Comparison of ENCODE assay signal across 8 cellular contexts in the genomic region with DNA sequence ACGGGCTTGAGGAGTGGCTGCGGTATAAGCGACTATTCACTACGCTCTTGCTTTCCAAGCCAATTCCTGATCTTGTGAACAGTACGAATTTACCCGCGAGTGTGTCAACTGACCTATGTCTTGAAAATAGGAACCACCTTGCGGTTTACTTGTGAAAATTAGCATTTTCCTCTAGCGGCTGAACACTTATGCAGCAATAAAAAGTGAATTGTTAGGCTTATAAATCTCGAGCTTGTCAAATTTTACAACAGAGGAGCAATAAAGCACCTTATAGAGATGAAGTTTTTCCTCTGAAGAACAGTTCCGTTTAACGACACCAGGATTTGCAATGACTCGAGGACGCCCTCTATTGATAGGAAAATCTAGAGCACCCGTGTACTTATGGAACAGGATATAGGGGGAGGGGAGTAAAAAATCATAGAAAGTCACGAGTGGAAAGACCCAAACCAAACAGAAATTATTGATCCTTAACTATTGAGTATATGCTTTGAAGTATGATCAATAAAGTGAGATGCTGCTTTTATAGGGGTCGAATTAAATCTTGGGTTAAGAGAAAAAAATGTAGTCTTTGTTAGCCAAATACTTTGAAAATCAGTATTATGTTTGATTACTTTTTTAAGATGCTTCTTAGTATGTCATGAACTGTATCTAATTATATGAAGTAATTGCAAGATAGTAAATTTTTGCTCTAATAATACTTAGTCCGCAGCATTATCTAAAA. TPM values are rescaled to one million over a fixed set of nuclear protein-coding genes. Genes with fewer than 3 reads are reported as not detected.
DNase-seq lines count a peak whose midpoint lies in the region; ATAC-seq, FAIRE-seq and TF ChIP-seq lines count a peak whose summit lies in the region.

No MANE protein-coding gene starts in this region.

- intact Hi-C loops in heart right ventricle (cut with DNase I) = loop anchor here in 5 of 10 donors (5.0 to 10.0 kb wide), 4 partner anchors 153 to 1967 kb away; partner anchors contain the start of genes CHD1 (in 4 of the 5) and ERAP1 (in 1 of the 5)

- H3K4me1 ChIP-seq in A549 (peaks cover 22% of the 10 kb centered on the region), RWPE2 (ENCODE audit: insufficient read depth, poor library complexity, severe bottlenecking) (peaks cover 23% of the 10 kb centered on the region), heart right ventricle (peaks cover 0 to 71% (median 47%) of the 10 kb centered on the region in 9 donors), parathyroid adenoma (peaks cover 8% of the 10 kb centered on the region)

- H3K27ac ChIP-seq in A549 = peak overlapping the region; percentile 68 to 83; a peak in 5 of 6 replicates
- peak overlapping the region; percentile 73 for H3K27ac ChIP-seq in RWPE2 (ENCODE audit: poor library complexity, severe bottlenecking)
- H3K27ac ChIP-seq in heart right ventricle = peak overlapping the region in 9 of 10 donors; percentile 34 to 89 (median 72)
- peak overlapping the region; percentile 30 for H3K27ac ChIP-seq in parathyroid adenoma

- DNase-seq in A549 (ENCODE audit: low read depth in 1 of 2, low spot score in 1 of 2) (peak; percentile 87 to 88), MG63 (peak; percentile 59), RWPE2 (ENCODE audit: low spot score) (no peak), amniotic stem cell (lab: John Stamatoyannopoulos, UW) (peak; percentile 84), heart right ventricle (peak in 1 of 2 donors; percentile 81)

- peak overlapping the region; percentile 88 for H2AFZ ChIP-seq in parathyroid adenoma

- no peak for FAIRE-seq in A549 (lab: Jason Lieb, UNC)

- no peak for TF ChIP-seq EP300 in A549 (IDR thresholded peaks at IDR 0.05)

- CTCF ChIA-PET in A549 (lab: Yijun Ruan, JAX) = interaction anchor here (0.7 to 7.3 kb wide), 14 partner anchors 10 to 1541 kb away, joined by 3 to 127 read pairs (median 4); no protein-coding TSS in a partner anchor

- H3K79me2 ChIP-seq in parathyroid adenoma = peaks cover 12% of the 10 kb centered on the region

- no peak overlapping the region for H3K9ac ChIP-seq in parathyroid adenoma

- H3K27me3 ChIP-seq in MG63 (no peaks in the 10 kb centered on the region), RWPE2 (ENCODE audit: insufficient read depth, poor library complexity, severe bottlenecking) (no peaks in the 10 kb centered on the region), heart right ventricle (peaks cover 0 to 84% (median 0%) of the 10 kb centered on the region in 7 donors), parathyroid adenoma (ENCODE audit: control insufficient read depth, insufficient read depth, low read length) (no peaks in the 10 kb centered on the region)

- peak; percentile 63 to 68 for TF ChIP-seq RAD21 in A549 (conservative IDR thresholded peaks at IDR 0.05 in 1 of 2, IDR thresholded peaks at IDR 0.05 in 1 of 2)

- H3K4me3 ChIP-seq in A549 = peak overlapping the region; percentile 65
- peak overlapping the region; percentile 61 for H3K4me3 ChIP-seq in MG63
- H3K4me3 ChIP-seq in RWPE2 (ENCODE audit: severe bottlenecking) = peak overlapping the region; percentile 65
- H3K4me3 ChIP-seq in heart right ventricle = peak overlapping the region; percentile 61 to 88 (median 68)
- H3K4me3 ChIP-seq in parathyroid adenoma (ENCODE audit: low read depth, low read length) = peak overlapping the region; percentile 64

- TF ChIP-seq CTCF in A549 (IDR thresholded peaks at IDR 0.05) = peak; percentile 91
- peak; percentile 81 for TF ChIP-seq CTCF in GM12872 (IDR thresholded peaks at IDR 0.05; ENCODE audit: insufficient read depth, low read depth, low read length)
- TF ChIP-seq CTCF in RWPE2 (IDR thresholded peaks at IDR 0.05; ENCODE audit: poor library complexity, severe bottlenecking) = peak; percentile 99
- peak; percentile 82 to 95 (median 89) for TF ChIP-seq CTCF in heart right ventricle (IDR thresholded peaks at IDR 0.05)
- peak; percentile 96 for TF ChIP-seq CTCF in parathyroid adenoma (IDR thresholded peaks at IDR 0.05)

- POLR2A ChIA-PET in A549 (lab: Yijun Ruan, JAX) = no interaction called here

- peak in 1 of 2 experiments; percentile 5; a peak in 1 of 6 replicates for ATAC-seq in A549
- no peak for ATAC-seq in RWPE2 (ENCODE audit: low read depth)
- ATAC-seq in heart right ventricle = peak in 2 of 8 donors; percentile 20 to 43
- no peak for ATAC-seq in GM18868 (IDR thresholded peaks at IDR 0.05; ENCODE audit: unreplicated experiment)

- no peaks in the 10 kb centered on the region for H3K9me3 ChIP-seq in A549
- H3K9me3 ChIP-seq in MG63 = no peaks in the 10 kb centered on the region
- H3K9me3 ChIP-seq in RWPE2 (ENCODE audit: severe bottlenecking) = no peaks in the 10 kb centered on the region
- H3K9me3 ChIP-seq in heart right ventricle = no peaks in the 10 kb centered on the region
- no peaks in the 10 kb centered on the region for H3K9me3 ChIP-seq in parathyroid adenoma (ENCODE audit: control insufficient read depth, low read length)

- WGBS in A549 (ENCODE audit: missing lambda C conversion rate) = 6% methylated on average over 18 of the region's 18 CpGs
- WGBS in heart right ventricle, 2 donors = 3 to 4% methylated on average over 18 of the region's 18 CpGs

- H3K36me3 ChIP-seq in MG63 (peaks cover 10% of the 10 kb centered on the region; the same call in 1 of the 2 replicates), RWPE2 (ENCODE audit: low read depth) (peaks cover 24% of the 10 kb centered on the region), heart right ventricle (no peaks in the 10 kb centered on the region), parathyroid adenoma (ENCODE audit: control insufficient read depth, insufficient read depth, low read length) (no peaks in the 10 kb centered on the region)

- no peak for TF ChIP-seq POLR2A in A549 (IDR thresholded peaks at IDR 0.05; ENCODE audit: low read length)

- H3K4me2 ChIP-seq in A549 = peak overlapping the region; percentile 99
- peak overlapping the region; percentile 89 for H3K4me2 ChIP-seq in parathyroid adenoma (ENCODE audit: low read length)

TF ChIP-seq in A549, 52 proteins besides CTCF, POLR2A, EP300 and RAD21 (continues in another document):
- TF ChIP-seq FOSL2 (IDR thresholded peaks at IDR 0.05) (no peak), FOSL2 (CRISPR knock-in tag; IDR thresholded peaks at IDR 0.05) (no peak), EHMT2 (IDR thresholded peaks at IDR 0.05; ENCODE audit: low read depth) (no peak), E2F6 (IDR thresholded peaks at IDR 0.05; ENCODE audit: borderline replicate concordance, low read depth) (peak; percentile 20; the same call in 1 of the 2 replicates), NPAS2 (CRISPR knock-in tag; IDR thresholded peaks at IDR 0.05; ENCODE audit: borderline replicate concordance) (no peak), TFCP2L1 (CRISPR knock-in tag; IDR thresholded peaks at IDR 0.05) (no peak), SMC3 (IDR thresholded peaks at IDR 0.05) (peak; percentile 47; the same call in 1 of the 3 replicates), CHD4 (IDR thresholded peaks at IDR 0.05; ENCODE audit: borderline replicate concordance) (no peak), POLR2AphosphoS2 (conservative IDR thresholded peaks at IDR 0.05; ENCODE audit: low read length) (no peak), HDAC2 (IDR thresholded peaks at IDR 0.05) (no peak), NR3C1 (IDR thresholded peaks at IDR 0.05) (no peak), ZSCAN20 (CRISPR knock-in tag; IDR thresholded peaks at IDR 0.05) (no peak), ZC3H11A (IDR thresholded peaks at IDR 0.05) (no peak), JUNB (IDR thresholded peaks at IDR 0.05) (no peak), EHF (CRISPR knock-in tag; IDR thresholded peaks at IDR 0.05) (no peak), ATOH8 (CRISPR knock-in tag; IDR thresholded peaks at IDR 0.05; ENCODE audit: low read depth) (no peak), CEBPB (IDR thresholded peaks at IDR 0.05) (no peak), CBX2 (IDR thresholded peaks at IDR 0.05; ENCODE audit: borderline replicate concordance, low read depth) (no peak), MAZ (IDR thresholded peaks at IDR 0.05; ENCODE audit: borderline replicate concordance, low read depth, low read length) (no peak), NFE2L2 (conservative IDR thresholded peaks at IDR 0.05; ENCODE audit: low read length) (no peak)
- TF ChIP-seq, protein P1, sequence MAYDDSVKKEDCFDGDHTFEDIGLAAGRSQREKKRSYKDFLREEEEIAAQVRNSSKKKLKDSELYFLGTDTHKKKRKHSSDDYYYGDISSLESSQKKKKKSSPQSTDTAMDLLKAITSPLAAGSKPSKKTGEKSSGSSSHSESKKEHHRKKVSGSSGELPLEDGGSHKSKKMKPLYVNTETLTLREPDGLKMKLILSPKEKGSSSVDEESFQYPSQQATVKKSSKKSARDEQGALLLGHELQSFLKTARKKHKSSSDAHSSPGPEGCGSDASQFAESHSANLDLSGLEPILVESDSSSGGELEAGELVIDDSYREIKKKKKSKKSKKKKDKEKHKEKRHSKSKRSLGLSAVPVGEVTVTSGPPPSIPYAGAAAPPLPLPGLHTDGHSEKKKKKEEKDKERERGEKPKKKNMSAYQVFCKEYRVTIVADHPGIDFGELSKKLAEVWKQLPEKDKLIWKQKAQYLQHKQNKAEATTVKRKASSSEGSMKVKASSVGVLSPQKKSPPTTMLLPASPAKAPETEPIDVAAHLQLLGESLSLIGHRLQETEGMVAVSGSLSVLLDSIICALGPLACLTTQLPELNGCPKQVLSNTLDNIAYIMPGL (CRISPR knock-in tag; IDR thresholded peaks at IDR 0.05; ENCODE audit: borderline replicate concordance) = no peak

RNA-seq across cellular contexts. Expression of gene RGMB, which starts 1.9 kb away (rescaled TPM):
- 5.3 and 7.5 TPM in 2 replicates for polyA plus RNA-seq in A549 (2011; rRNA removed)
- 8.5 and 10.8 TPM in 2 replicates for polyA plus RNA-seq in A549 (2012; cell fraction: cytosol; rRNA removed)
- polyA plus RNA-seq in A549 (2012; cell fraction: nucleus; rRNA removed) = 11.4 and 13.6 TPM in 2 replicates
- polyA plus RNA-seq in A549 (2017; fragmentation: RNase III; extraction: RNeasy Plus Mini Kit Qiagen cat#74134 plus additional on column Dnase treatment) = 5.6 to 6.1 TPM (median 6.1 TPM) in 3 replicates
- polyA minus RNA-seq in A549 (2011; rRNA and poly(A)+ RNA removed) = 13.0 and 14.7 TPM in 2 replicates
- 4.7 and 6.8 TPM in 2 replicates for total RNA-seq in MG63 (2014; rRNA removed; shearing (Covaris generic); ENCODE audit: low replicate concordance)
- total RNA-seq in heart right ventricle = 10 to 100 TPM; 12.2 to 16.6 (median 14.0) TPM
- 1 to 10 TPM; 1.7 to 6.0 TPM for polyA plus RNA-seq in heart right ventricle
